ENCODE assay signal across 17 cellular contexts in the genomic region with DNA sequence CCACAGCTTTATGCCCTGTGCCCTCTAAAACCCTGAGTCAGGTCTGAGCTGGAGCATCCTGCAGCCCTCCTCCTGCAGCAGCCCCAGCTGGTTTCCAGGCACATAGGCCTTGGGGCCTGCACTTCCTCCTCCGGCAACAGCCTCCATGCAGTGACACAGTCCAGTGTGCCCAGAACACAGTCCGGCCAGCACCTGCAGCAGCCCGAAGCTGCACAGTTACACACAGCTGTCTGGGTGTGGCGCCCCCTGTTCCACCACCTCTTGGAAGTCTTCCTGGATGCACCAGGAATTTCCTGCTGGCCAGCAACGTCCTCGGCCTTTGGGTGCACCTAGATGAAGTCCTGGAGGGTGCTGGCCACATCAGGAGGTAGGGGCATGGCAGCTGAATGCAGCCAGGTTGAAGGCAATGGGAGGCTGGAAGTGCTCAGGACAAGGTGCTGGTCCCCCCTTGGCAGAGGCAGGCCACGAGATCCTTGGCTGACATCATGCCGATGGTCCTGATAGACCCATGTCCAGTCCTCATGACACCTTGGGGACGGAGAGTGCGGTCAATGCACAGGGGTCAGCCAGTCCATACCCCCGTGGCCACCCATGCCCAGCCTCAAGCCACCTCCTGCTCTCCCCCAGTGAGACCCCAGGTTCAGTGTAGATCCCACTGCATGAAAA. TPM values are rescaled to one million over a fixed set of nuclear protein-coding genes. Genes with fewer than 3 reads are reported as not detected.
A peak's percentile ranks its signal among the peaks of the same experiment; 100 is the strongest.
DNase-seq lines count a peak whose midpoint lies in the region; ATAC-seq, FAIRE-seq and TF ChIP-seq lines count a peak whose summit lies in the region.
"Had no signal": no experiment of that assay in that cellular context is flagged by ENCODE, and none has a peak within 500 bp of the region (broad histone marks: within the 10 kb centered on the region; RNA-seq: fewer than 3 reads in every experiment).

No MANE protein-coding gene starts in this region.

- H3K4me3 ChIP-seq in right cardiac atrium (ENCODE audit: low read length) (no peak overlapping the region), H1 (ENCODE audit: extremely low read depth in 1 of 4, insufficient read depth in 2 of 4, low read depth in 3 of 4, low read length in 4 of 4) (no peak overlapping the region)
- H3K4me3 ChIP-seq: GM12878, GM23248 had no signal

- TF ChIP-seq CTCF in H1 (IDR thresholded peaks at IDR 0.05; ENCODE audit: control extremely low read depth in 1 of 3, insufficient read depth in 1 of 3, low read depth in 1 of 3, low read length in 3 of 3), result no peak

- H2AK5ac ChIP-seq in H1 (ENCODE audit: low read depth, low read length), result no peak overlapping the region; the same call in 1 of the 2 replicates

- H3K79me1 ChIP-seq in H1 (ENCODE audit: low read depth, low read length), result no peaks in the 10 kb centered on the region

- no peak overlapping the region for H3K4me2 ChIP-seq in H1 (ENCODE audit: insufficient read depth in 1 of 2, low read depth in 2 of 2, low read length in 2 of 2)

- H3K23me2 ChIP-seq in H1 (ENCODE audit: low read depth, low read length), result peaks cover 7% of the 10 kb centered on the region; the same call in 1 of the 2 replicates

- no peak overlapping the region for H2BK20ac ChIP-seq in H1 (ENCODE audit: low read length)

- H4K5ac ChIP-seq in H1 (ENCODE audit: insufficient read length, low read depth, low read length), result no peak overlapping the region

- H4K8ac ChIP-seq in H1 (ENCODE audit: extremely low read depth, insufficient read depth, low read length), result no peak overlapping the region; the same call in 1 of the 2 replicates

- H2BK5ac ChIP-seq in H1 (ENCODE audit: low read depth, low read length), result no peak overlapping the region

- H2BK12ac ChIP-seq in H1 (ENCODE audit: low read depth, low read length), result peak overlapping the region; percentile 68; the same call in 1 of the 2 replicates

- H3K4me1 ChIP-seq in right cardiac atrium (ENCODE audit: control insufficient read depth, insufficient read depth, low read length) (no peaks in the 10 kb centered on the region), H1 (replicated peaks in 1 of 4; ENCODE audit: control insufficient read depth in 3 of 4, insufficient read depth in 4 of 4, low read length in 3 of 4) (peaks cover 0 to 11% (median 0%) of the 10 kb centered on the region in 4 experiments; a peak in 1 of 7 replicates)

- H3K9ac ChIP-seq in H1 (replicated peaks in 1 of 4; ENCODE audit: extremely low read depth in 1 of 4, low read depth in 3 of 4, low read length in 3 of 4), result no peak overlapping the region
- H3K9ac ChIP-seq: GM23248 had no signal

- no peak for FAIRE-seq in H1 (lab: Jason Lieb, UNC)
- FAIRE-seq: A204.1, GM12878, GM18507 had no signal

- H4K20me1 ChIP-seq in H1 (replicated peaks in 1 of 2; ENCODE audit: control insufficient read depth in 1 of 2, insufficient read depth in 2 of 2, low read length in 2 of 2), result no peaks in the 10 kb centered on the region

- H3K56ac ChIP-seq in H1 (replicated peaks; ENCODE audit: insufficient read length, low read depth, low read length), result no peak overlapping the region

- H2BK15ac ChIP-seq in H1 (ENCODE audit: low read length), result no peak overlapping the region

- H3K9me3 ChIP-seq in right cardiac atrium (ENCODE audit: control insufficient read depth, low read length), result no peaks in the 10 kb centered on the region
- no peaks in the 10 kb centered on the region for H3K9me3 ChIP-seq in H1 (ENCODE audit: insufficient read depth in 2 of 2, low read depth in 1 of 2, low read length in 1 of 2)

- H3K79me2 ChIP-seq in H1 (ENCODE audit: control insufficient read depth in 1 of 2, insufficient read depth in 2 of 2, low read length in 2 of 2), result no peaks in the 10 kb centered on the region

- intact Hi-C loops in right cardiac atrium (cut with DNase I) (no loop called here), cardiac septum (cut with DNase I) (no loop called here)

- H3K36me3 ChIP-seq in H1 (ENCODE audit: control insufficient read depth in 2 of 4, insufficient read depth in 4 of 4, low read length in 3 of 4), result no peaks in the 10 kb centered on the region

- 89% methylated on average over 11 of the region's 11 CpGs for WGBS in right cardiac atrium
- WGBS in H1 (ENCODE audit: extremely low coverage in 1 of 2, insufficient coverage in 1 of 2, insufficient read length in 1 of 2, insufficient replicate concordance in 2 of 2, low coverage in 1 of 2, low lambda C conversion rate in 2 of 2, missing lambda C conversion rate in 1 of 2), 2 experiments, result 84% methylated on average over 11 of the region's 11 CpGs; no CpG with 5 or more reads in 1 of the 2 experiments

- POLR2A ChIA-PET in H1 (lab: Charles Lee; ENCODE audit: partially characterized antibody), result interaction anchor here (0.9 kb wide), 1 partner anchor 29 kb away, joined by 3 read pairs; no protein-coding TSS in a partner anchor

- H3K4ac ChIP-seq in H1 (replicated peaks; ENCODE audit: insufficient read length, low read depth, low read length), result no peak overlapping the region

- no peaks in the 10 kb centered on the region for H3K27me3 ChIP-seq in right cardiac atrium (ENCODE audit: control insufficient read depth, insufficient read depth)
- H3K27me3 ChIP-seq in H1 (replicated peaks in 1 of 4; ENCODE audit: control insufficient read depth in 3 of 4, extremely low read depth in 1 of 4, insufficient read depth in 3 of 4, low read length in 3 of 4), result peaks cover 2 to 10% (median 9%) of the 10 kb centered on the region in 4 experiments

- CTCF ChIA-PET in H1 (lab: Charles Lee; ENCODE audit: partially characterized antibody), result interaction anchor here (0.5 to 2.1 kb wide), 6 partner anchors 11 to 142 kb away, joined by 3 to 11 read pairs (median 4); no protein-coding TSS in a partner anchor

- no peak for TF ChIP-seq EP300 in H1 (IDR thresholded peaks at IDR 0.05; ENCODE audit: borderline replicate concordance in 1 of 2, low read depth in 2 of 2, low read length in 2 of 2)

- TF ChIP-seq POLR2A in H1 (IDR thresholded peaks at IDR 0.05; ENCODE audit: control extremely low read depth in 1 of 2, low read depth in 2 of 2, low read length in 2 of 2), result no peak

- H2AFZ ChIP-seq in H1 (ENCODE audit: low read length), result no peak overlapping the region
- H2AFZ ChIP-seq: GM23248 had no signal

- ATAC-seq in right cardiac atrium (no peak), GM18873 (IDR thresholded peaks at IDR 0.05; ENCODE audit: low FRiP score, unreplicated experiment) (no peak), HG03460 (IDR thresholded peaks at IDR 0.05; ENCODE audit: unreplicated experiment) (no peak)
- ATAC-seq: GM12878 had no signal

- DNase-seq in right cardiac atrium (peak in 2 of 3 donors; percentile 29 to 40), cardiac septum (ENCODE audit: low spot score) (no peak), RPMI8226 (peak; percentile 28), H1 (ENCODE audit: low read depth in 1 of 2, low spot score in 2 of 2) (no peak), NCI-H1105 treated with DMSO at 0.1 percent for 48 hours (lab: John Stamatoyannopoulos, UW) (no peak)
- DNase-seq: C1 segment of cervical spinal cord; Calu3; CD4-positive, alpha-beta T cell; DMS 273 treated with DMSO at 0.1 percent for 48 hours; GM23248; H7 had no signal

- H3K14ac ChIP-seq in H1 (ENCODE audit: insufficient read length), result no peak overlapping the region

- no peak overlapping the region for H3K23ac ChIP-seq in H1 (ENCODE audit: insufficient read length)

- H3K27ac ChIP-seq in right cardiac atrium (ENCODE audit: low read length), result no peak overlapping the region
- no peak overlapping the region for H3K27ac ChIP-seq in H1 (ENCODE audit: low read depth, low read length)
- H3K27ac ChIP-seq: GM23248, HL-60 had no signal

- no peak overlapping the region for H3K18ac ChIP-seq in H1 (ENCODE audit: extremely low read depth, low read length)

- no peak overlapping the region for H4K91ac ChIP-seq in H1 (replicated peaks; ENCODE audit: insufficient read length, low read length)

- H2BK120ac ChIP-seq in H1 (replicated peaks; ENCODE audit: low read depth, low read length), result no peak overlapping the region

- TF ChIP-seq RAD21 in H1 (IDR thresholded peaks at IDR 0.05 in 1 of 2, conservative IDR thresholded peaks at IDR 0.05 in 1 of 2; ENCODE audit: low read depth in 2 of 2, low read length in 2 of 2), result no peak

TF ChIP-seq in H1, 55 proteins besides CTCF, POLR2A, EP300 and RAD21:
- TF ChIP-seq HDAC6 (IDR thresholded peaks at IDR 0.05; ENCODE audit: low read depth, low read length), result no peak
- TF ChIP-seq EZH2 (IDR thresholded peaks at IDR 0.05; ENCODE audit: low read depth, low read length, severe bottlenecking), result no peak
- no peak for TF ChIP-seq SP4 (IDR thresholded peaks at IDR 0.05; ENCODE audit: low read length)
- no peak for TF ChIP-seq CBX8 (IDR thresholded peaks at IDR 0.05; ENCODE audit: borderline replicate concordance, low read depth, low read length)
- TF ChIP-seq, protein P1, sequence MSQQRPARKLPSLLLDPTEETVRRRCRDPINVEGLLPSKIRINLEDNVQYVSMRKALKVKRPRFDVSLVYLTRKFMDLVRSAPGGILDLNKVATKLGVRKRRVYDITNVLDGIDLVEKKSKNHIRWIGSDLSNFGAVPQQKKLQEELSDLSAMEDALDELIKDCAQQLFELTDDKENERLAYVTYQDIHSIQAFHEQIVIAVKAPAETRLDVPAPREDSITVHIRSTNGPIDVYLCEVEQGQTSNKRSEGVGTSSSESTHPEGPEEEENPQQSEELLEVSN (IDR thresholded peaks at IDR 0.05), result no peak
- TF ChIP-seq SIRT6 (IDR thresholded peaks at IDR 0.05; ENCODE audit: low read length), result no peak

RNA-seq across cellular contexts. Expression of a gene that starts 27.1 kb away (rescaled TPM):
- total RNA-seq in right cardiac atrium (10 to 100 TPM; 20.6 to 30.2 (median 26.6) TPM), cardiac septum (16.7 TPM)
- polyA plus RNA-seq in right cardiac atrium (11.2 TPM), H1 (2011; rRNA removed) (16.5 and 22.2 TPM in 2 replicates)
- 36.8 and 40.3 TPM in 2 replicates for total RNA-seq in H1 (2021; fragmentation: NEBNext Ultra II Directional; extraction: Animal tissue kit (Norgen Biotek cat#: 25700))
- 22.1 TPM for polyA plus RNA-seq in H1 (2011; cell fraction: cytosol; rRNA removed)
- 32.8 TPM for polyA plus RNA-seq in H1 (2011; cell fraction: nucleus; rRNA removed)
- 21.9 to 33.5 TPM (median 25.1 TPM) in 4 replicates for polyA plus RNA-seq in H1 (2012, experiment 1 of 2)
- polyA plus RNA-seq in H1 (2012, experiment 2 of 2), result 2.1 TPM
- polyA plus RNA-seq in H1 (2013, experiment 1 of 2), result 24.3 TPM
- polyA plus RNA-seq in H1 (2013, experiment 2 of 2), result 24.1 TPM
- polyA minus RNA-seq in H1 (2011; rRNA and poly(A)+ RNA removed), result 59.6 and 73.5 TPM in 2 replicates
- 26.0 TPM for polyA minus RNA-seq in H1 (2011; cell fraction: cytosol; rRNA and poly(A)+ RNA removed)
- polyA minus RNA-seq in H1 (2011; cell fraction: nucleus; rRNA and poly(A)+ RNA removed), result 50.1 TPM

Comparison
In these comparisons a context has a peak if more than half of its experiments do, and no peak if none do; other contexts are left out.
1. DNase-seq: peak in right cardiac atrium (2 of 3) and RPMI8226 (single experiment); none in cardiac septum (single experiment), H1 (0 of 2) and NCI-H1105 treated with DMSO at 0.1 percent for 48 hours (single experiment).